ENCODE assay signal across 1 cellular context in the genomic region with DNA sequence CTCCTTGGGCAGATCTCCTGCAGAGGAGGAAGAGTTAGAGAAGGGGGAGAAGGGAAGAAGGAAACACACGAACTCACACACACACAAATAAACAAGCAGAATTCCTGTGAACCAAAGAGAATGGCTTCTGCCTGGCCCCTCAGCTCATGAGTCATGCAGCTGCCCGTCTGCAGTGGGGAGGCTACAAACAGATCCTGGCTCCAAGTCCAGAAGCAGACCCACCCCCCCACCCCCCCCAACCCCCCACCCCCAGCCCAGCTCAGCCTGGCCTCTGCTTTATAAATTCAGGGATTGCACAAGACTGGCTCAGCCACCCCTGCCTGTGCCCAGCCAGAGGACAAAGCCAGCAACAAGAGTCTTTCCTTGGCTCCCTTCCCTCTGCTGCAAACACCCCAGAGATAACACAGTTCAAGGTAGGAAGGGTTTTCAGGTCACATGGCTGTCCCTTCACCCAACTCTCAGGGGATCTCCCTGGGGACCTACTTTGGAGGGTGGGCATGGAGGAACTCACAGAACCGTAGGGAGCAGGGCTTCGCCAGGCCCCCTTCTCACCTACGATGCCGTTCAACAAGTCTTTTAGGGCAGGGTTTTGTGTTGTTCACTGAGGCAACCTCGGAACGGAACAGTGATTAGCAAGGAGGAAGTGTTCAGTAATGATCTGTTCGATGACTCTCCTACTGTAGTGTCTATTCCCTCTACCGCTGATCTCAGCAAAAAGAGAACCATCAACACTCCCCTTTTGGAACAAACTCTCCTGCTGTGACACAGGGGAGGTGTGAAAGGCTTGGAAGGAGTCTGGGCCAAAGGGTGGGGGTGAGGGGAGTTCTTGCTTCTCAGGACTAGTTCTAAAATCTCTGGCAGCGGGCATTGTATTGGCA.
A peak's percentile ranks its signal among the peaks of the same experiment; 100 is the strongest.
TF ChIP-seq lines count a peak whose summit lies in the region.

No MANE protein-coding gene starts in this region.

TF ChIP-seq in SK-N-SH, 30 proteins besides CTCF, POLR2A, EP300 and RAD21 (continued from another document):
- TF ChIP-seq IRF3 (IDR thresholded peaks at IDR 0.05; ENCODE audit: low read depth, low read length) (no peak), ELF1 (IDR thresholded peaks at IDR 0.05) (no peak), NRF1 (IDR thresholded peaks at IDR 0.05; ENCODE audit: low read depth, low read length) (no peak), FOXM1 (IDR thresholded peaks at IDR 0.05; ENCODE audit: low read depth) (no peak), TAF1 (IDR thresholded peaks at IDR 0.05; ENCODE audit: borderline replicate concordance, low read depth, low read length) (no peak), USF1 (IDR thresholded peaks at IDR 0.05; ENCODE audit: borderline replicate concordance, low read depth) (no peak), CHD2 (IDR thresholded peaks at IDR 0.05; ENCODE audit: low read length, partially characterized antibody) (no peak), JUND (IDR thresholded peaks at IDR 0.05) (peak; percentile 56; the same call in 1 of the 2 replicates)
- TF ChIP-seq, protein P1, sequence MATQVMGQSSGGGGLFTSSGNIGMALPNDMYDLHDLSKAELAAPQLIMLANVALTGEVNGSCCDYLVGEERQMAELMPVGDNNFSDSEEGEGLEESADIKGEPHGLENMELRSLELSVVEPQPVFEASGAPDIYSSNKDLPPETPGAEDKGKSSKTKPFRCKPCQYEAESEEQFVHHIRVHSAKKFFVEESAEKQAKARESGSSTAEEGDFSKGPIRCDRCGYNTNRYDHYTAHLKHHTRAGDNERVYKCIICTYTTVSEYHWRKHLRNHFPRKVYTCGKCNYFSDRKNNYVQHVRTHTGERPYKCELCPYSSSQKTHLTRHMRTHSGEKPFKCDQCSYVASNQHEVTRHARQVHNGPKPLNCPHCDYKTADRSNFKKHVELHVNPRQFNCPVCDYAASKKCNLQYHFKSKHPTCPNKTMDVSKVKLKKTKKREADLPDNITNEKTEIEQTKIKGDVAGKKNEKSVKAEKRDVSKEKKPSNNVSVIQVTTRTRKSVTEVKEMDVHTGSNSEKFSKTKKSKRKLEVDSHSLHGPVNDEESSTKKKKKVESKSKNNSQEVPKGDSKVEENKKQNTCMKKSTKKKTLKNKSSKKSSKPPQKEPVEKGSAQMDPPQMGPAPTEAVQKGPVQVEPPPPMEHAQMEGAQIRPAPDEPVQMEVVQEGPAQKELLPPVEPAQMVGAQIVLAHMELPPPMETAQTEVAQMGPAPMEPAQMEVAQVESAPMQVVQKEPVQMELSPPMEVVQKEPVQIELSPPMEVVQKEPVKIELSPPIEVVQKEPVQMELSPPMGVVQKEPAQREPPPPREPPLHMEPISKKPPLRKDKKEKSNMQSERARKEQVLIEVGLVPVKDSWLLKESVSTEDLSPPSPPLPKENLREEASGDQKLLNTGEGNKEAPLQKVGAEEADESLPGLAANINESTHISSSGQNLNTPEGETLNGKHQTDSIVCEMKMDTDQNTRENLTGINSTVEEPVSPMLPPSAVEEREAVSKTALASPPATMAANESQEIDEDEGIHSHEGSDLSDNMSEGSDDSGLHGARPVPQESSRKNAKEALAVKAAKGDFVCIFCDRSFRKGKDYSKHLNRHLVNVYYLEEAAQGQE (IDR thresholded peaks at IDR 0.05; ENCODE audit: low read depth, low read length) = no peak
